Comparison of ENCODE assay signal across 15 cellular contexts in genomic region chr5:56003179-56003578, GRCh38. TPM values are rescaled to one million over a fixed set of nuclear protein-coding genes. Genes with fewer than 3 reads are reported as not detected.
DNase-seq lines count a peak whose midpoint lies in the region; ATAC-seq and TF ChIP-seq lines count a peak whose summit lies in the region.
"Had no signal": no experiment of that assay in that cellular context is flagged by ENCODE, and none has a peak within 500 bp of the region (broad histone marks: within the 10 kb centered on the region; RNA-seq: fewer than 3 reads in every experiment).

No MANE protein-coding gene starts in this region.

- DNase-seq in ELR (ENCODE audit: low read depth) (peak; percentile 56), RWPE2 (ENCODE audit: low spot score) (no peak), fibroblast of mammary gland (ENCODE audit: low read depth) (peak; percentile 76), skeletal muscle cell (ENCODE audit: low read depth) (peak; percentile 52), NCI-H526 treated with DMSO at 0.1 percent for 48 hours (lab: John Stamatoyannopoulos, UW) (no peak), cerebellar cortex (ENCODE audit: low spot score) (no peak)
- DNase-seq in activated CD8-positive, alpha-beta T cell treated with anti-CD3 and anti-CD28 coated beads, Interleukin-2, amount 10 ng/mL, durations not matched to agents 7 days and 5 days = no peak
- DNase-seq: activated CD4-positive, alpha-beta T cell treated with anti-CD3 and anti-CD28 coated beads for 36 hours; activated naive CD4-positive, alpha-beta T cell treated with anti-CD3 and anti-CD28 coated beads, Interleukin-2, amount 10 ng/mL, durations not matched to agents 7 days and 5 days; effector memory CD4-positive, alpha-beta T cell; stimulated activated CD4-positive, alpha-beta T cell treated with anti-CD3 and anti-CD28 coated beads, Interleukin-1b, Interleukin-23, amount 100 ng/mL, for 48 hours; stimulated activated naive CD8-positive, alpha-beta T cell treated with anti-CD3 and anti-CD28 coated beads, Interleukin-15, amount 100 ng/mL, for 72 hours had no signal

- POLR2A ChIA-PET in activated CD8-positive, alpha-beta T cell treated with anti-CD3 and anti-CD28 coated beads, Interleukin-2, amount 10 ng/mL, durations not matched to agents 7 days and 5 days (lab: Charles Lee) = no interaction called here

- no peak overlapping the region for H3K27ac Mint-ChIP-seq in activated CD8-positive, alpha-beta T cell treated with anti-CD3 and anti-CD28 coated beads, Interleukin-2, amount 10 ng/mL, durations not matched to agents 7 days and 5 days
- H3K27ac Mint-ChIP-seq: activated CD4-positive, alpha-beta T cell treated with anti-CD3 and anti-CD28 coated beads for 36 hours; activated naive CD4-positive, alpha-beta T cell treated with anti-CD3 and anti-CD28 coated beads, Interleukin-2, amount 10 ng/mL, durations not matched to agents 7 days and 5 days; stimulated activated naive CD8-positive, alpha-beta T cell treated with anti-CD3 and anti-CD28 coated beads, Interleukin-15, amount 100 ng/mL, for 72 hours had no signal

- H3K27me3 Mint-ChIP-seq in activated CD8-positive, alpha-beta T cell treated with anti-CD3 and anti-CD28 coated beads, Interleukin-2, amount 10 ng/mL, durations not matched to agents 7 days and 5 days (ENCODE audit: low read depth) = peaks cover 2% of the 10 kb centered on the region
- H3K27me3 Mint-ChIP-seq: activated CD4-positive, alpha-beta T cell treated with anti-CD3 and anti-CD28 coated beads for 36 hours; activated naive CD4-positive, alpha-beta T cell treated with anti-CD3 and anti-CD28 coated beads, Interleukin-2, amount 10 ng/mL, durations not matched to agents 7 days and 5 days; stimulated activated naive CD8-positive, alpha-beta T cell treated with anti-CD3 and anti-CD28 coated beads, Interleukin-15, amount 100 ng/mL, for 72 hours had no signal

- no peak overlapping the region for H3K27ac ChIP-seq in RWPE2 (ENCODE audit: poor library complexity, severe bottlenecking)
- H3K27ac ChIP-seq: KMS-11 had no signal

- peaks cover 12% of the 10 kb centered on the region for H3K4me1 Mint-ChIP-seq in activated CD8-positive, alpha-beta T cell treated with anti-CD3 and anti-CD28 coated beads, Interleukin-2, amount 10 ng/mL, durations not matched to agents 7 days and 5 days (ENCODE audit: low read depth)
- H3K4me1 Mint-ChIP-seq: nephron had no signal

- no peaks in the 10 kb centered on the region for H3K36me3 ChIP-seq in RWPE2 (ENCODE audit: low read depth)

- peak; percentile 85 for ATAC-seq in RWPE2 (ENCODE audit: low read depth)
- no peak for ATAC-seq in HG03045 (IDR thresholded peaks at IDR 0.05; ENCODE audit: unreplicated experiment)
- no peak for ATAC-seq in activated CD8-positive, alpha-beta T cell treated with anti-CD3 and anti-CD28 coated beads, Interleukin-2, amount 10 ng/mL, durations not matched to agents 7 days and 5 days
- ATAC-seq: activated CD4-positive, alpha-beta T cell treated with anti-CD3 and anti-CD28 coated beads for 36 hours; stimulated activated naive CD8-positive, alpha-beta T cell treated with anti-CD3 and anti-CD28 coated beads, Interleukin-15, amount 100 ng/mL, for 72 hours had no signal

- peaks cover 6% of the 10 kb centered on the region for H3K9me3 ChIP-seq in RWPE2 (ENCODE audit: severe bottlenecking)

- no peaks in the 10 kb centered on the region for H3K36me3 Mint-ChIP-seq in activated CD8-positive, alpha-beta T cell treated with anti-CD3 and anti-CD28 coated beads, Interleukin-2, amount 10 ng/mL, durations not matched to agents 7 days and 5 days (ENCODE audit: low read depth)

- H3K27me3 ChIP-seq in RWPE2 (ENCODE audit: insufficient read depth, poor library complexity, severe bottlenecking) = no peaks in the 10 kb centered on the region

- H3K4me3 ChIP-seq in RWPE2 (ENCODE audit: severe bottlenecking) = no peak overlapping the region
- no peak overlapping the region for H3K4me3 ChIP-seq in fibroblast of mammary gland (ENCODE audit: control insufficient read depth, low read depth, low read length)
- no peak overlapping the region for H3K4me3 ChIP-seq in skeletal muscle cell (ENCODE audit: low read depth, low read length)

- TF ChIP-seq CTCF in RWPE2 (IDR thresholded peaks at IDR 0.05; ENCODE audit: poor library complexity, severe bottlenecking) (no peak), fibroblast of mammary gland (conservative IDR thresholded peaks at IDR 0.05; ENCODE audit: control insufficient read depth, insufficient read depth, low read depth, low read length) (no peak)

- CTCF ChIA-PET in activated CD8-positive, alpha-beta T cell treated with anti-CD3 and anti-CD28 coated beads, Interleukin-2, amount 10 ng/mL, durations not matched to agents 7 days and 5 days (lab: Charles Lee) = interaction anchor here (0.7 kb wide), 1 partner anchor 9 kb away, joined by 3 read pairs; no protein-coding TSS in a partner anchor

- peaks cover 6% of the 10 kb centered on the region for H3K9me3 Mint-ChIP-seq in activated CD8-positive, alpha-beta T cell treated with anti-CD3 and anti-CD28 coated beads, Interleukin-2, amount 10 ng/mL, durations not matched to agents 7 days and 5 days (ENCODE audit: insufficient read depth)

- no peak overlapping the region for H3K4me3 Mint-ChIP-seq in activated CD8-positive, alpha-beta T cell treated with anti-CD3 and anti-CD28 coated beads, Interleukin-2, amount 10 ng/mL, durations not matched to agents 7 days and 5 days
- H3K4me3 Mint-ChIP-seq: activated CD4-positive, alpha-beta T cell treated with anti-CD3 and anti-CD28 coated beads for 36 hours; activated naive CD4-positive, alpha-beta T cell treated with anti-CD3 and anti-CD28 coated beads, Interleukin-2, amount 10 ng/mL, durations not matched to agents 7 days and 5 days; nephron; stimulated activated naive CD8-positive, alpha-beta T cell treated with anti-CD3 and anti-CD28 coated beads, Interleukin-15, amount 100 ng/mL, for 72 hours had no signal

- no peaks in the 10 kb centered on the region for H3K4me1 ChIP-seq in RWPE2 (ENCODE audit: insufficient read depth, poor library complexity, severe bottlenecking)

RNA-seq across cellular contexts. Expression of gene IL6ST, which starts 8.4 kb away (rescaled TPM):
- 10 to 100 TPM; 28.3 to 37.3 TPM for total RNA-seq in activated CD8-positive, alpha-beta T cell treated with anti-CD3 and anti-CD28 coated beads, Interleukin-2, amount 10 ng/mL, durations not matched to agents 7 days and 5 days

Comparison
In these comparisons a context has a peak if more than half of its experiments do, and no peak if none do; other contexts are left out.
1. DNase-seq: peak in ELR (single experiment), fibroblast of mammary gland (single experiment) and skeletal muscle cell (single experiment); none in RWPE2 (single experiment), NCI-H526 treated with DMSO at 0.1 percent for 48 hours (single experiment), activated CD8-positive, alpha-beta T cell treated with anti-CD3 and anti-CD28 coated beads, Interleukin-2, amount 10 ng/mL, durations not matched to agents 7 days and 5 days (single experiment) and cerebellar cortex (single experiment).